ENCODE assay signal across 17 cellular contexts in genomic region chr2:16623564-16624418, GRCh38. TPM values are rescaled to one million over a fixed set of nuclear protein-coding genes. Genes with fewer than 3 reads are reported as not detected.
DNase-seq lines count a peak whose midpoint lies in the region; ATAC-seq and TF ChIP-seq lines count a peak whose summit lies in the region.
"Had no signal": no experiment of that assay in that cellular context is flagged by ENCODE, and none has a peak within 500 bp of the region (broad histone marks: within the 10 kb centered on the region; RNA-seq: fewer than 3 reads in every experiment).

No MANE protein-coding gene starts in this region.

- H3K23ac ChIP-seq in mesenchymal stem cell (ENCODE audit: low read length in 2 of 2), result no peak overlapping the region

- peak overlapping the region in 1 of 2 experiments; percentile 60 for H3K4ac ChIP-seq in mesenchymal stem cell (ENCODE audit: low read depth in 1 of 2, low read length in 2 of 2)

- H3K9ac ChIP-seq in mesenchymal stem cell (ENCODE audit: low read length), result peak overlapping the region; percentile 2

- no peak for DNase-seq in left ventricle myocardium inferior
- no peak for DNase-seq in Right ventricle myocardium superior
- no peak for DNase-seq in activated T-helper 2 cell treated with anti-CD3 and anti-CD28 coated beads, Interferon-gamma antibody, Interleukin-2, Interleukin-4, amounts not matched to agents 10 μg/mL and 5 μg/mL and 100 μg/mL, durations not matched to agents 14 hours and 24 hours and 36 hours (ENCODE audit: low spot score)
- DNase-seq in mesenchymal stem cell, result no peak
- DNase-seq in upper lobe of right lung, result no peak
- no peak for DNase-seq in mesothelial cell of epicardium (ENCODE audit: low spot score in 2 of 2, unreplicated experiment in 2 of 2)
- DNase-seq in H7, result no peak
- DNase-seq: activated CD4-positive, CD25-positive, alpha-beta regulatory T cell; activated CD8-positive, alpha-beta memory T cell treated with anti-CD3 and anti-CD28 coated beads, Interleukin-2, amount 50 U/mL, for 4 hours; amniotic stem cell; DMS53; erythroblast; kidney; naive thymus-derived CD8-positive, alpha-beta T cell; stimulated activated CD4-positive, alpha-beta T cell treated with anti-CD3 and anti-CD28 coated beads, Interleukin-2, amount 100 ng/mL, for 24 hours; transverse colon had no signal

- H3K27me3 Mint-ChIP-seq in activated T-helper 2 cell treated with anti-CD3 and anti-CD28 coated beads, Interferon-gamma antibody, Interleukin-2, Interleukin-4, amounts not matched to agents 10 μg/mL and 5 μg/mL and 100 μg/mL, durations not matched to agents 14 hours and 24 hours and 36 hours (ENCODE audit: low read depth), result peaks cover 11% of the 10 kb centered on the region
- no peaks in the 10 kb centered on the region for H3K27me3 Mint-ChIP-seq in mesothelial cell of epicardium (ENCODE audit: low read depth)

- no peaks in the 10 kb centered on the region for H3K9me3 Mint-ChIP-seq in activated T-helper 2 cell treated with anti-CD3 and anti-CD28 coated beads, Interferon-gamma antibody, Interleukin-2, Interleukin-4, amounts not matched to agents 10 μg/mL and 5 μg/mL and 100 μg/mL, durations not matched to agents 14 hours and 24 hours and 36 hours
- no peaks in the 10 kb centered on the region for H3K9me3 Mint-ChIP-seq in mesothelial cell of epicardium
- H3K9me3 Mint-ChIP-seq: naive thymus-derived CD8-positive, alpha-beta T cell had no signal

- H3K4me3 Mint-ChIP-seq in activated T-helper 2 cell treated with anti-CD3 and anti-CD28 coated beads, Interferon-gamma antibody, Interleukin-2, Interleukin-4, amounts not matched to agents 10 μg/mL and 5 μg/mL and 100 μg/mL, durations not matched to agents 14 hours and 24 hours and 36 hours (ENCODE audit: low read depth), result peak overlapping the region; percentile 1
- H3K4me3 Mint-ChIP-seq in mesothelial cell of epicardium, result no peak overlapping the region

- H2BK5ac ChIP-seq in mesenchymal stem cell (ENCODE audit: low read depth, low read length, poor library complexity, severe bottlenecking), result peak overlapping the region; percentile 59

- peaks cover 43% of the 10 kb centered on the region for H3K4me1 Mint-ChIP-seq in activated T-helper 2 cell treated with anti-CD3 and anti-CD28 coated beads, Interferon-gamma antibody, Interleukin-2, Interleukin-4, amounts not matched to agents 10 μg/mL and 5 μg/mL and 100 μg/mL, durations not matched to agents 14 hours and 24 hours and 36 hours (ENCODE audit: low read depth)
- H3K4me1 Mint-ChIP-seq in mesothelial cell of epicardium, result peaks cover 16% of the 10 kb centered on the region

- no peak for TF ChIP-seq CTCF in left ventricle myocardium inferior (IDR thresholded peaks at IDR 0.05; ENCODE audit: borderline replicate concordance)
- no peak for TF ChIP-seq CTCF in upper lobe of right lung (IDR thresholded peaks at IDR 0.05)
- TF ChIP-seq CTCF in mesothelial cell of epicardium (IDR thresholded peaks at IDR 0.05; ENCODE audit: unreplicated experiment), result no peak

- H3K9me3 ChIP-seq in left ventricle myocardium inferior (replicated peaks), result no peaks in the 10 kb centered on the region
- no peaks in the 10 kb centered on the region for H3K9me3 ChIP-seq in mesenchymal stem cell (ENCODE audit: control insufficient read depth, low read length)
- H3K9me3 ChIP-seq in upper lobe of right lung, result no peaks in the 10 kb centered on the region
- H3K9me3 ChIP-seq: transverse colon had no signal

- 92% methylated on average over 5 of the region's 5 CpGs for WGBS in mesenchymal stem cell

- H3K27me3 ChIP-seq in left ventricle myocardium inferior (ENCODE audit: low read depth) (no peaks in the 10 kb centered on the region), mesenchymal stem cell (ENCODE audit: control insufficient read depth in 1 of 2, insufficient read depth in 1 of 2, low read length in 2 of 2) (no peaks in the 10 kb centered on the region), upper lobe of right lung (no peaks in the 10 kb centered on the region), H7 (ENCODE audit: control insufficient read depth, insufficient read depth, low read length) (no peaks in the 10 kb centered on the region)
- H3K27me3 ChIP-seq: transverse colon had no signal

- H2BK12ac ChIP-seq in mesenchymal stem cell (ENCODE audit: low read length in 2 of 2), result peak overlapping the region; percentile 54 to 97

- no peak overlapping the region for H3K27ac Mint-ChIP-seq in activated T-helper 2 cell treated with anti-CD3 and anti-CD28 coated beads, Interferon-gamma antibody, Interleukin-2, Interleukin-4, amounts not matched to agents 10 μg/mL and 5 μg/mL and 100 μg/mL, durations not matched to agents 14 hours and 24 hours and 36 hours
- H3K27ac Mint-ChIP-seq in mesothelial cell of epicardium, result no peak overlapping the region

- H4K8ac ChIP-seq in mesenchymal stem cell (ENCODE audit: low read length), result peak overlapping the region; percentile 20

- H3K79me1 ChIP-seq in mesenchymal stem cell (replicated peaks; ENCODE audit: low read length, poor library complexity, severe bottlenecking), result peaks cover 11% of the 10 kb centered on the region

- no peak overlapping the region for H2BK15ac ChIP-seq in mesenchymal stem cell (ENCODE audit: low read depth, poor library complexity, severe bottlenecking)

- peaks cover 3% of the 10 kb centered on the region for H3K36me3 Mint-ChIP-seq in activated T-helper 2 cell treated with anti-CD3 and anti-CD28 coated beads, Interferon-gamma antibody, Interleukin-2, Interleukin-4, amounts not matched to agents 10 μg/mL and 5 μg/mL and 100 μg/mL, durations not matched to agents 14 hours and 24 hours and 36 hours (ENCODE audit: low read depth)
- H3K36me3 Mint-ChIP-seq in mesothelial cell of epicardium, result no peaks in the 10 kb centered on the region
- H3K36me3 Mint-ChIP-seq: naive thymus-derived CD8-positive, alpha-beta T cell had no signal

- peak overlapping the region; percentile 11 for H2BK120ac ChIP-seq in mesenchymal stem cell (ENCODE audit: low read depth, low read length)

- H3K27ac ChIP-seq in left ventricle myocardium inferior (replicated peaks) (peak overlapping the region; percentile 82), mesenchymal stem cell (ENCODE audit: low read length, poor library complexity, severe bottlenecking) (peak overlapping the region; percentile 98), upper lobe of right lung (peak overlapping the region; percentile 81)

- ATAC-seq in Right ventricle myocardium superior (ENCODE audit: poor library complexity) (no peak), upper lobe of right lung (no peak), GM21825 (IDR thresholded peaks at IDR 0.05; ENCODE audit: unreplicated experiment) (no peak)
- ATAC-seq: naive thymus-derived CD8-positive, alpha-beta T cell had no signal

- H3K4me1 ChIP-seq in left ventricle myocardium inferior (peaks cover 48% of the 10 kb centered on the region), mesenchymal stem cell (ENCODE audit: control insufficient read depth, insufficient read depth, low read depth, low read length) (peaks cover 31% of the 10 kb centered on the region), upper lobe of right lung (peaks cover 68% of the 10 kb centered on the region)

- peak overlapping the region; percentile 98 for H2AK5ac ChIP-seq in mesenchymal stem cell (ENCODE audit: low read length, severe bottlenecking)

- intact Hi-C loops in left ventricle myocardium inferior (cut with micrococcal nuclease) (no loop called here), Right ventricle myocardium superior (cut with DNase I) (no loop called here), upper lobe of right lung (cut with DNase I) (no loop called here)
- intact Hi-C loops in activated T-helper 2 cell treated with anti-CD3 and anti-CD28 coated beads, Interferon-gamma antibody, Interleukin-2, Interleukin-4, amounts not matched to agents 10 μg/mL and 5 μg/mL and 100 μg/mL, durations not matched to agents 14 hours and 24 hours and 36 hours (cut with micrococcal nuclease), result loop anchor here (2.0 to 5.0 kb wide), 2 partner anchors 44 to 105 kb away; partner anchors contain the start of gene CYRIA

- no peak overlapping the region for H3K4me3 ChIP-seq in left ventricle myocardium inferior
- no peak overlapping the region for H3K4me3 ChIP-seq in mesenchymal stem cell (ENCODE audit: insufficient read depth in 1 of 2, low read depth in 1 of 2, low read length in 2 of 2)
- H3K4me3 ChIP-seq in upper lobe of right lung, result no peak overlapping the region
- H3K4me3 ChIP-seq in H7 (ENCODE audit: insufficient read depth, low read depth, low read length), result no peak overlapping the region
- H3K4me3 ChIP-seq: transverse colon had no signal

- H3K14ac ChIP-seq in mesenchymal stem cell (ENCODE audit: low read length in 2 of 2), result no peak overlapping the region

- H4K91ac ChIP-seq in mesenchymal stem cell (ENCODE audit: low read length), result no peak overlapping the region

- H2AFZ ChIP-seq in mesenchymal stem cell (ENCODE audit: low read depth, low read length), result no peak overlapping the region

- H3K18ac ChIP-seq in mesenchymal stem cell (ENCODE audit: low read depth in 1 of 2, low read length in 2 of 2), result peak overlapping the region; percentile 11 to 82

- H3K4me2 ChIP-seq in mesenchymal stem cell (ENCODE audit: low read length, poor library complexity, severe bottlenecking), result no peak overlapping the region

- peaks cover 23% of the 10 kb centered on the region for H3K36me3 ChIP-seq in left ventricle myocardium inferior
- H3K36me3 ChIP-seq in mesenchymal stem cell (ENCODE audit: control insufficient read depth in 1 of 2, insufficient read depth in 2 of 2, low read depth in 1 of 2, low read length in 2 of 2), result peaks cover 14 to 29% of the 10 kb centered on the region in 2 experiments
- H3K36me3 ChIP-seq in upper lobe of right lung, result peaks cover 6% of the 10 kb centered on the region
- H3K36me3 ChIP-seq in H7 (replicated peaks; ENCODE audit: control insufficient read depth, insufficient read depth, low read length), result no peaks in the 10 kb centered on the region
- H3K36me3 ChIP-seq: transverse colon had no signal

RNA-seq across cellular contexts. Expression of gene CYRIA, which starts 41.8 kb away (rescaled TPM):
- total RNA-seq in left ventricle myocardium inferior (4.1 TPM), Right ventricle myocardium superior (3.9 TPM), upper lobe of right lung (24.2 TPM), mesothelial cell of epicardium (3.9 to 4.5 TPM (median 4.0 TPM) in 3 replicates)
- total RNA-seq in activated T-helper 2 cell treated with anti-CD3 and anti-CD28 coated beads, Interferon-gamma antibody, Interleukin-2, Interleukin-4, amounts not matched to agents 10 μg/mL and 5 μg/mL and 100 μg/mL, durations not matched to agents 14 hours and 24 hours and 36 hours, result 1.8 TPM in 2 replicates
- 12.5 TPM for polyA plus RNA-seq in mesenchymal stem cell (2013, experiment 1 of 2)
- 14.3 TPM for polyA plus RNA-seq in mesenchymal stem cell (2013, experiment 2 of 2)
- total RNA-seq in H7 (2014; rRNA removed; shearing (Covaris generic)), result 1.5 and 1.7 TPM in 2 replicates
